In genomic region chr1:204650911-204651570, GRCh38 we compare ENCODE assay signal across 21 cellular contexts. TPM values are rescaled to one million over a fixed set of nuclear protein-coding genes. Genes with fewer than 3 reads are reported as not detected.
DNase-seq lines count a peak whose midpoint lies in the region; ATAC-seq and TF ChIP-seq lines count a peak whose summit lies in the region.
"Had no signal": no experiment of that assay in that cellular context is flagged by ENCODE, and none has a peak within 500 bp of the region (broad histone marks: within the 10 kb centered on the region; RNA-seq: fewer than 3 reads in every experiment).

No MANE protein-coding gene starts in this region.

- H4K8ac ChIP-seq in mesenchymal stem cell (ENCODE audit: low read length), result no peak overlapping the region

- H3K4me1 ChIP-seq in mesenchymal stem cell (ENCODE audit: control insufficient read depth, insufficient read depth, low read depth, low read length) (no peaks in the 10 kb centered on the region), spleen (no peaks in the 10 kb centered on the region)

- H3K9ac ChIP-seq in mesenchymal stem cell (ENCODE audit: low read length), result no peak overlapping the region

- no peak for ATAC-seq in HG03139 (IDR thresholded peaks at IDR 0.05; ENCODE audit: unreplicated experiment)
- ATAC-seq: activated naive CD8-positive, alpha-beta T cell treated with anti-CD3 and anti-CD28 coated beads, Interleukin-2, amount 50 U/mL, for 24 hours; T-cell had no signal

- H3K36me3 ChIP-seq in WERI-Rb-1, result no peaks in the 10 kb centered on the region; the same call in 1 of the 2 replicates
- H3K36me3 ChIP-seq in mesenchymal stem cell (ENCODE audit: control insufficient read depth in 1 of 2, insufficient read depth in 2 of 2, low read depth in 1 of 2, low read length in 2 of 2), result no peaks in the 10 kb centered on the region
- no peaks in the 10 kb centered on the region for H3K36me3 ChIP-seq in spleen

- H2AFZ ChIP-seq in mesenchymal stem cell (ENCODE audit: low read depth, low read length), result no peak overlapping the region

- peak; percentile 14 for DNase-seq in A172 (ENCODE audit: low spot score)
- DNase-seq in DMS79 treated with DMSO at 0.1 percent for 48 hours (lab: John Stamatoyannopoulos, UW), result peak; percentile 66
- peak; percentile 95 for DNase-seq in WERI-Rb-1
- peak; percentile 63 for DNase-seq in mesenchymal stem cell
- DNase-seq in GM19240 (ENCODE audit: insufficient read length, low spot score), result no peak
- DNase-seq in spleen, result no peak
- DNase-seq in central memory CD4-positive, alpha-beta T cell, result no peak
- DNase-seq: activated CD4-positive, alpha-beta T cell treated with anti-CD3 and anti-CD28 coated beads for 48 hours; activated CD8-positive, alpha-beta memory T cell treated with anti-CD3 and anti-CD28 coated beads, Interleukin-2, amount 50 U/mL, for 4 hours; activated effector memory CD4-positive, alpha-beta T cell treated with Interleukin-2 at 50 U/mL for 16 hours; activated naive CD8-positive, alpha-beta T cell treated with anti-CD3 and anti-CD28 coated beads, Interleukin-2, amount 50 U/mL, for 24 hours; CD4-positive, alpha-beta memory T cell; EL; foreskin melanocyte; kidney; NCI-H446 treated with DMSO at 0.1 percent for 48 hours; stimulated activated CD8-positive, alpha-beta memory T cell treated with anti-CD3 and anti-CD28 coated beads, Interleukin-4, amount 100 ng/mL, for 48 hours; T-cell had no signal

- TF ChIP-seq CTCF in WERI-Rb-1 (IDR thresholded peaks at IDR 0.05; ENCODE audit: low read depth, low read length) (no peak; the same call in 1 of the 2 replicates), spleen (IDR thresholded peaks at IDR 0.05 in 8 of 11, conservative IDR thresholded peaks at IDR 0.05 in 3 of 11) (no peak)

- H3K79me1 ChIP-seq in mesenchymal stem cell (replicated peaks; ENCODE audit: low read length, poor library complexity, severe bottlenecking), result no peaks in the 10 kb centered on the region

- H3K27ac ChIP-seq in WERI-Rb-1 (peak overlapping the region; percentile 71), mesenchymal stem cell (ENCODE audit: low read length, poor library complexity, severe bottlenecking) (no peak overlapping the region), spleen (no peak overlapping the region)

- peak overlapping the region in 1 of 2 experiments; percentile 32 for H2BK12ac ChIP-seq in mesenchymal stem cell (ENCODE audit: low read length in 2 of 2)

- H3K23ac ChIP-seq in mesenchymal stem cell (ENCODE audit: low read length in 2 of 2), result no peak overlapping the region

- H3K9me3 ChIP-seq in WERI-Rb-1 (ENCODE audit: severe bottlenecking) (no peaks in the 10 kb centered on the region), mesenchymal stem cell (ENCODE audit: control insufficient read depth, low read length) (no peaks in the 10 kb centered on the region), spleen (no peaks in the 10 kb centered on the region)

- no peak overlapping the region for H4K91ac ChIP-seq in mesenchymal stem cell (ENCODE audit: low read length)

- H3K4me3 ChIP-seq in WERI-Rb-1 (ENCODE audit: low read depth, low read length) (peak overlapping the region; percentile 25), mesenchymal stem cell (ENCODE audit: insufficient read depth in 1 of 2, low read depth in 1 of 2, low read length in 2 of 2) (no peak overlapping the region), spleen (no peak overlapping the region)

- H3K4me2 ChIP-seq in mesenchymal stem cell (ENCODE audit: low read length, poor library complexity, severe bottlenecking), result no peak overlapping the region

- intact Hi-C loops in spleen (cut with DNase I; ENCODE audit: low total_unique reads), result no loop called here

- no peak overlapping the region for H2BK15ac ChIP-seq in mesenchymal stem cell (ENCODE audit: low read depth, poor library complexity, severe bottlenecking)

- no peak overlapping the region for H2BK120ac ChIP-seq in mesenchymal stem cell (ENCODE audit: low read depth, low read length)

- H3K14ac ChIP-seq in mesenchymal stem cell (ENCODE audit: low read length in 2 of 2), result no peak overlapping the region

- H3K27me3 ChIP-seq in WERI-Rb-1 (ENCODE audit: insufficient read depth, low read depth, severe bottlenecking), result no peaks in the 10 kb centered on the region
- peaks cover 49 to 68% of the 10 kb centered on the region in 2 experiments for H3K27me3 ChIP-seq in mesenchymal stem cell (ENCODE audit: control insufficient read depth in 1 of 2, insufficient read depth in 1 of 2, low read length in 2 of 2)
- H3K27me3 ChIP-seq in spleen (replicated peaks in 1 of 7), result peaks cover 0 to 21% (median 0%) of the 10 kb centered on the region in 7 donors

- H2AK5ac ChIP-seq in mesenchymal stem cell (ENCODE audit: low read length, severe bottlenecking), result no peak overlapping the region

- no peak overlapping the region for H2BK5ac ChIP-seq in mesenchymal stem cell (ENCODE audit: low read depth, low read length, poor library complexity, severe bottlenecking)

- H3K4ac ChIP-seq in mesenchymal stem cell (ENCODE audit: low read depth in 1 of 2, low read length in 2 of 2), result no peak overlapping the region

- no peak overlapping the region for H3K18ac ChIP-seq in mesenchymal stem cell (ENCODE audit: low read depth in 1 of 2, low read length in 2 of 2)

- TF ChIP-seq POLR2A in spleen (IDR thresholded peaks at IDR 0.05), result no peak

- 44% methylated on average over 7 of the region's 7 CpGs for WGBS in mesenchymal stem cell
- 82 to 87% (median 84%) methylated on average over 7 of the region's 7 CpGs for WGBS in spleen, 5 donors

RNA-seq across cellular contexts. Expression of gene LRRN2, which starts 34.5 kb away (rescaled TPM):
- total RNA-seq in A172 (2014; rRNA removed; shearing (Covaris generic)), result 2.3 and 2.4 TPM in 2 replicates
- 11.9 TPM for polyA plus RNA-seq in mesenchymal stem cell (2013, experiment 1 of 2)
- 11.8 TPM for polyA plus RNA-seq in mesenchymal stem cell (2013, experiment 2 of 2)
- total RNA-seq in spleen, result 10 to 100 TPM in 2 of 7 donors, 1 to 10 TPM in 5; 2.6 to 11.9 (median 8.5) TPM
- polyA plus RNA-seq in spleen, result 1 to 10 TPM; 1.6 to 3.5 (median 3.0) TPM
- total RNA-seq: CD4-positive, alpha-beta memory T cell; LHCN-M2; natural killer cell treated with Interleukin-12 subunit alpha and Interleukin-12 subunit beta and Interleukin-15 and Interleukin-18, amount 100 ng/mL, for 72 hours had no signal
- polyA plus RNA-seq: CD4-positive, alpha-beta memory T cell had no signal

Comparison
In these comparisons a context has a peak if more than half of its experiments do, and no peak if none do; other contexts are left out.
1. DNase-seq: peak in A172 (single experiment), DMS79 treated with DMSO at 0.1 percent for 48 hours (single experiment), WERI-Rb-1 (single experiment) and mesenchymal stem cell (single experiment); none in GM19240 (single experiment), spleen (single experiment) and central memory CD4-positive, alpha-beta T cell (single experiment).